In genomic region chr11:82999232-82999631, GRCh38 we compare ENCODE assay signal across 16 cellular contexts.
"Had no signal": no experiment of that assay in that cellular context is flagged by ENCODE, and none has a peak within 500 bp of the region (broad histone marks: within the 10 kb centered on the region; RNA-seq: fewer than 3 reads in every experiment).

No MANE protein-coding gene starts in this region.

- H3K4me3 Mint-ChIP-seq: activated CD4-positive, alpha-beta T cell treated with anti-CD3 and anti-CD28 coated beads, Interleukin-2, amount 10 ng/mL, durations not matched to agents 24 days and 14 days; activated T-cell treated with anti-CD3 and anti-CD28 coated beads, Interleukin-2, amount 50 U/mL, for 4 hours; dendritic cell treated with granulocyte-macrophage colony-stimulating factor and Interleukin-4, amounts not matched to agents 40 ng/mL and 50 ng/mL, for 4 days; stimulated activated effector memory CD8-positive, alpha-beta T cell treated with anti-CD3 and anti-CD28 coated beads, Interleukin-12 subunit alpha, Interleukin-12 subunit beta, amount 100 ng/mL, for 72 hours; T-cell had no signal

- H3K9me3 Mint-ChIP-seq: activated T-cell treated with anti-CD3 and anti-CD28 coated beads, Interleukin-2, amount 50 U/mL, for 4 hours; dendritic cell treated with granulocyte-macrophage colony-stimulating factor and Interleukin-4, amounts not matched to agents 40 ng/mL and 50 ng/mL, for 4 days; stimulated activated effector memory CD8-positive, alpha-beta T cell treated with anti-CD3 and anti-CD28 coated beads, Interleukin-12 subunit alpha, Interleukin-12 subunit beta, amount 100 ng/mL, for 72 hours; T-cell had no signal

- H3K27me3 Mint-ChIP-seq: activated CD4-positive, alpha-beta T cell treated with anti-CD3 and anti-CD28 coated beads, Interleukin-2, amount 10 ng/mL, durations not matched to agents 24 days and 14 days; T-cell had no signal

- H3K36me3 ChIP-seq: brain microvascular endothelial cell, right atrium auricular region, suprapubic skin, upper lobe of left lung had no signal

- DNase-seq: activated CD4-positive, alpha-beta T cell treated with anti-CD3 and anti-CD28 coated beads, Interleukin-2, amount 10 ng/mL, durations not matched to agents 24 days and 14 days; activated gamma-delta T cell treated with Interleukin-2 at 50 U/mL for 16 hours; activated T-cell treated with anti-CD3 and anti-CD28 coated beads, Interleukin-2, amount 50 U/mL, for 4 hours; brain microvascular endothelial cell; cerebellar nuclear complex; hippocampal formation; kidney glomerular epithelial cell; posterior cingulate gyrus; T-cell; T1000; upper lobe of left lung had no signal

- H3K27ac Mint-ChIP-seq: dendritic cell treated with granulocyte-macrophage colony-stimulating factor and Interleukin-4, amounts not matched to agents 40 ng/mL and 50 ng/mL, for 4 days; stimulated activated effector memory CD8-positive, alpha-beta T cell treated with anti-CD3 and anti-CD28 coated beads, Interleukin-12 subunit alpha, Interleukin-12 subunit beta, amount 100 ng/mL, for 72 hours; T-cell had no signal

- H3K4me3 ChIP-seq: right atrium auricular region, smooth muscle cell, suprapubic skin, upper lobe of left lung had no signal

- H3K27ac ChIP-seq: brain microvascular endothelial cell, right atrium auricular region, suprapubic skin, upper lobe of left lung had no signal

- H3K36me3 Mint-ChIP-seq: stimulated activated effector memory CD8-positive, alpha-beta T cell treated with anti-CD3 and anti-CD28 coated beads, Interleukin-12 subunit alpha, Interleukin-12 subunit beta, amount 100 ng/mL, for 72 hours had no signal

- H3K4me2 ChIP-seq: smooth muscle cell had no signal

- H3K9me3 ChIP-seq: right atrium auricular region, suprapubic skin, upper lobe of left lung had no signal

- ATAC-seq: activated T-cell treated with anti-CD3 and anti-CD28 coated beads, Interleukin-2, amount 50 U/mL, for 4 hours; stimulated activated effector memory CD8-positive, alpha-beta T cell treated with anti-CD3 and anti-CD28 coated beads, Interleukin-12 subunit alpha, Interleukin-12 subunit beta, amount 100 ng/mL, for 72 hours; T-cell had no signal

- H3K27me3 ChIP-seq: brain microvascular endothelial cell, right atrium auricular region, suprapubic skin, upper lobe of left lung had no signal
